ENCODE assay signal across 29 cellular contexts in genomic region chr20:55054443-55054842, GRCh38.
"Had no signal": no experiment of that assay in that cellular context is flagged by ENCODE, and none has a peak within 500 bp of the region (broad histone marks: within the 10 kb centered on the region; RNA-seq: fewer than 3 reads in every experiment).

No MANE protein-coding gene starts in this region.

- H3K27me3 ChIP-seq: body of pancreas, esophagus squamous epithelium, sigmoid colon, stomach, thyroid gland, upper lobe of left lung had no signal

- H3K36me3 ChIP-seq: esophagus squamous epithelium, sigmoid colon, stomach, thyroid gland, upper lobe of left lung had no signal

- H3K4me3 ChIP-seq: body of pancreas, coronary artery, dorsolateral prefrontal cortex, esophagus squamous epithelium, sigmoid colon, stomach, thyroid gland, upper lobe of left lung had no signal

- ATAC-seq: activated naive CD4-positive, alpha-beta T cell treated with anti-CD3 and anti-CD28 coated beads, Interleukin-2, amount 50 U/mL, for 72 hours; activated T-cell treated with anti-CD3 and anti-CD28 coated beads, Interleukin-2, amount 50 U/mL, for 72 hours; body of pancreas; left cardiac atrium; left ventricle myocardium superior; stimulated activated memory B cell treated with anti-CD40 and anti-IgM and Interleukin-4, amounts not matched to agents 10 μg/mL and 1 μg/mL and 100 μg/mL, for 72 hours had no signal

- H3K36me3 Mint-ChIP-seq: activated naive CD4-positive, alpha-beta T cell treated with anti-CD3 and anti-CD28 coated beads, Interleukin-2, amount 50 U/mL, for 72 hours; stimulated activated memory B cell treated with anti-CD40 and anti-IgM and Interleukin-4, amounts not matched to agents 10 μg/mL and 1 μg/mL and 100 μg/mL, for 72 hours had no signal

- H3K9me3 Mint-ChIP-seq: nephron had no signal

- H3K4me1 ChIP-seq: body of pancreas, esophagus squamous epithelium, sigmoid colon, stomach, thyroid gland, upper lobe of left lung had no signal

- FAIRE-seq: frontal cortex, small intestine, TTC549 had no signal

- H3K27ac Mint-ChIP-seq: activated naive CD4-positive, alpha-beta T cell treated with anti-CD3 and anti-CD28 coated beads, Interleukin-2, amount 50 U/mL, for 72 hours; activated T-cell treated with anti-CD3 and anti-CD28 coated beads, Interleukin-2, amount 50 U/mL, for 72 hours; nephron; stimulated activated memory B cell treated with anti-CD40 and anti-IgM and Interleukin-4, amounts not matched to agents 10 μg/mL and 1 μg/mL and 100 μg/mL, for 72 hours; T-helper 1 cell treated with Interleukin-12 subunit alpha and Interleukin-12 subunit beta and Interleukin-4 antibody, amounts not matched to agents 30 μg/mL and 1 μg/mL, for 36 hours had no signal

- DNase-seq: activated CD4-positive, alpha-beta T cell treated with anti-CD3 and anti-CD28 coated beads for 4 hours; activated CD4-positive, alpha-beta T cell treated with anti-CD3 and anti-CD28 coated beads, Interleukin-2, amount 50 U/mL, for 4 hours; activated naive CD4-positive, alpha-beta T cell; activated T-cell treated with anti-CD3 and anti-CD28 coated beads for 4 hours; activated T-cell treated with anti-CD3 and anti-CD28 coated beads, Interleukin-2, amount 50 U/mL, for 72 hours; body of pancreas; dorsolateral prefrontal cortex; effector memory CD4-positive, alpha-beta T cell; esophagus squamous epithelium; left cardiac atrium; left ventricle myocardium superior; retina; sigmoid colon; small intestine; stimulated activated CD4-positive, alpha-beta T cell treated with anti-CD3 and anti-CD28 coated beads, Interleukin-1b, Interleukin-23, amount 100 ng/mL, for 48 hours; stimulated activated CD4-positive, alpha-beta T cell treated with anti-CD3 and anti-CD28 coated beads, Interleukin-4, amount 100 ng/mL, for 4 hours; stimulated activated CD8-positive, alpha-beta memory T cell treated with anti-CD3 and anti-CD28 coated beads, Interleukin-4, amount 100 ng/mL, for 48 hours; stomach; T-helper 9 cell; thyroid gland; upper lobe of left lung had no signal

- H3K4me3 Mint-ChIP-seq: activated T-cell treated with anti-CD3 and anti-CD28 coated beads, Interleukin-2, amount 50 U/mL, for 72 hours; nephron; stimulated activated memory B cell treated with anti-CD40 and anti-IgM and Interleukin-4, amounts not matched to agents 10 μg/mL and 1 μg/mL and 100 μg/mL, for 72 hours; T-helper 1 cell treated with Interleukin-12 subunit alpha and Interleukin-12 subunit beta and Interleukin-4 antibody, amounts not matched to agents 30 μg/mL and 1 μg/mL, for 36 hours had no signal

- H3K4me1 Mint-ChIP-seq: stimulated activated memory B cell treated with anti-CD40 and anti-IgM and Interleukin-4, amounts not matched to agents 10 μg/mL and 1 μg/mL and 100 μg/mL, for 72 hours had no signal

- H3K27ac ChIP-seq: body of pancreas, coronary artery, dorsolateral prefrontal cortex, esophagus squamous epithelium, sigmoid colon, stomach, thyroid gland, upper lobe of left lung, VCaP had no signal

- H3K27me3 Mint-ChIP-seq: stimulated activated memory B cell treated with anti-CD40 and anti-IgM and Interleukin-4, amounts not matched to agents 10 μg/mL and 1 μg/mL and 100 μg/mL, for 72 hours had no signal

- H3K9me3 ChIP-seq: body of pancreas, esophagus squamous epithelium, sigmoid colon, stomach, thyroid gland, upper lobe of left lung had no signal
